Comparison of ENCODE assay signal across 8 cellular contexts in the genomic region with DNA sequence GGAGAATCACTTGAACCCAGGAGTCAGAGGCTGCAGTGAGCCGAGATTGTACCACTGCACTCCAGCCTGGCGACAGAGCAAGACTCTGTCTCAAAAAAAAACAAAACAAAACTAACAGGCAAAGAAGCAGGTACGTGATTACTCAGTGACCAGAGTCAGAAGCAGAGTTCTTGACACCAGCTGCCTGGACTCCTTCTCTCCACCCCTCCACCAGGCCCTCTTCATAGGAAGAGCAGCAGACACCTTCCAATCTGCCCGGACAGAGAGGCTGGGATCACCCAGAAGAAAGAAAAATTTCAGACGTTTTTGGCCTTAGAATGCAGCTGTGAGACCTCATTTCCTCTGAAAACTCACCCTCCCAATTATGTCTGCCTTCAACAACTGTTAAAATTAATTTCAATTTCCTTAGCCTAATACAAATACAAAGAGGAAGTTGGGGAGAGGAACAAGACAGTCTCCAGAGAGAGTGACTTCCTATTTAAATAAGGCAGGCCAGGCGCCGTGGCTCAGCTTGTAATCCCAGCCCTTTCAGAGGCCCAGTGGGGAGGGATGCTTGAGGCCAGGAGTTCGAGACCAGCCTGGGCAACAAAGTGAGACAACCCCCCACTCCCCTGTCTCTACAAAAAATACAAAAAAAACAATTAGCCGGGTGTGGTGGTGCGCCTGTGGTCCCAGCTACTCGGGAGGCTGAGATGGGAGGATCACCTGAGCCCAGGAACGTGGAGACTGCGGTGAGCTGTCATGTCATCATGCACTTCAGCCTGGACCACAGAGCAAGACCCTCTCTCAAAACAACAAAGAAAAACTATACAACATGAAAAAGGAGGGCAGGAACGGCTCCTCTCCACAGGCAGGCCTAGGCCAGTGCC. TPM values are rescaled to one million over a fixed set of nuclear protein-coding genes. Genes with fewer than 3 reads are reported as not detected.
DNase-seq lines count a peak whose midpoint lies in the region; ATAC-seq and TF ChIP-seq lines count a peak whose summit lies in the region.

No MANE protein-coding gene starts in this region.

- no peak for TF ChIP-seq CTCF in osteocyte (IDR thresholded peaks at IDR 0.05)

- H3K4me3 Mint-ChIP-seq in osteocyte (ENCODE audit: unreplicated experiment) = peak overlapping the region; percentile 80

- H3K9me3 Mint-ChIP-seq in osteocyte (ENCODE audit: unreplicated experiment) = no peaks in the 10 kb centered on the region

- peak overlapping the region; percentile 77 for H3K27ac Mint-ChIP-seq in osteocyte (ENCODE audit: unreplicated experiment)

- TF ChIP-seq POLR2A in erythroblast (IDR thresholded peaks at IDR 0.05; ENCODE audit: low read length) = no peak

- ATAC-seq in HG03439 (IDR thresholded peaks at IDR 0.05; ENCODE audit: unreplicated experiment) (no peak), GM19455 (IDR thresholded peaks at IDR 0.05; ENCODE audit: unreplicated experiment) (no peak), HG03108 (IDR thresholded peaks at IDR 0.05; ENCODE audit: unreplicated experiment) (no peak)

- no peaks in the 10 kb centered on the region for H3K27me3 Mint-ChIP-seq in osteocyte (ENCODE audit: unreplicated experiment)

- DNase-seq in activated CD8-positive, alpha-beta memory T cell treated with anti-CD3 and anti-CD28 coated beads for 24 hours = peak; percentile 40
- no peak for DNase-seq in activated CD8-positive, alpha-beta memory T cell treated with anti-CD3 and anti-CD28 coated beads, Interleukin-2, amount 50 U/mL, for 4 hours
- DNase-seq in SIG-M5 treated with dmso at 0.1 percent for 504 hours (lab: John Stamatoyannopoulos, UW; ENCODE audit: unreplicated experiment) = peak; percentile 94
- peak; percentile 49 to 60 for DNase-seq in erythroblast (lab: John Stamatoyannopoulos, UW)
- no peak for DNase-seq in osteocyte (ENCODE audit: extremely low spot score, unreplicated experiment)

- H3K4me1 Mint-ChIP-seq in osteocyte (ENCODE audit: unreplicated experiment) = peaks cover 40% of the 10 kb centered on the region

- peaks cover 5% of the 10 kb centered on the region for H3K36me3 Mint-ChIP-seq in osteocyte (ENCODE audit: unreplicated experiment)

RNA-seq across cellular contexts. Expression of a gene that starts 1.6 kb away (rescaled TPM):
- total RNA-seq in osteocyte = 35.1 and 38.6 TPM in 2 replicates

RNA-seq across cellular contexts. Expression of a gene that starts 14.6 kb away (rescaled TPM):
- total RNA-seq in osteocyte = 1.6 and 2.0 TPM in 2 replicates

RNA-seq across cellular contexts. Expression of a gene that starts 38.6 kb away (rescaled TPM):
- 117 and 126 TPM in 2 replicates for total RNA-seq in osteocyte

Comparison
In these comparisons a context has a peak if more than half of its experiments do, and no peak if none do; other contexts are left out.
1. DNase-seq: peak in activated CD8-positive, alpha-beta memory T cell treated with anti-CD3 and anti-CD28 coated beads for 24 hours (single experiment), SIG-M5 treated with dmso at 0.1 percent for 504 hours (single experiment) and erythroblast (2 of 2); none in activated CD8-positive, alpha-beta memory T cell treated with anti-CD3 and anti-CD28 coated beads, Interleukin-2, amount 50 U/mL, for 4 hours (single experiment) and osteocyte (single experiment).